ENCODE assay signal across 8 cellular contexts in the genomic region with DNA sequence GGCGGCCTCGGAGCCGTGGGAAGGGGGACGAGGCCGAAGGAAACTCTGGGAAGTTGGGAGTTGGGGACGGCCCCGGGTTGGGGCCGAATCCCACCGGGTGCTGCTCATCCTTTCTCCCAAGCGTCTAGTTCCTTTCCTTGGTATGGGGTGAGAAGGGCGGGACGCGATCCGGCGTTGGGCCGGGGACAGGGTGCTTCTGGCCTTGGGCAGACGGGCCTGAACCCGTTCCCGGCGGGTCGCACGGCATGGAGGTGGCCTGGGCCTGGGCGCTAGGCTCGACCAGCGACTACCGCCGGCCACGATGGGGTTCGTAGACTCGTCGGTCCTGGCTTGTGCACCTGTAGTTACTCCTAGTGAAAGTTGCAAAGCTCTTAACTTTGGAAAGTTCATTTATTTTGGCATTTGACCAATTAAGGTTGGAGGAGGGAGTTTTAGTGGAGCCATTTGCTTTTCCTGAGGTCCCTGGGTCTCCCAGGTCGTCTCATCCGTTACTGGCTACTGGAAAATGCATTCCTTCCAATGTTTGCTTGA. TPM values are rescaled to one million over a fixed set of nuclear protein-coding genes. Genes with fewer than 3 reads are reported as not detected.
DNase-seq lines count a peak whose midpoint lies in the region; ATAC-seq lines count a peak whose summit lies in the region.
"Had no signal": no experiment of that assay in that cellular context is flagged by ENCODE, and none has a peak within 500 bp of the region (broad histone marks: within the 10 kb centered on the region; RNA-seq: fewer than 3 reads in every experiment).

No MANE protein-coding gene starts in this region.

- H3K36me3 Mint-ChIP-seq in activated naive CD8-positive, alpha-beta T cell treated with anti-CD3 and anti-CD28 coated beads for 36 hours: no peaks in the 10 kb centered on the region

- H3K36me3 ChIP-seq in HUES6 (ENCODE audit: control insufficient read depth, insufficient read depth, low read length) (no peaks in the 10 kb centered on the region), iPS-20b (ENCODE audit: insufficient read depth, low read depth, low read length) (no peaks in the 10 kb centered on the region)

- H3K4me1 ChIP-seq in HUES6 (ENCODE audit: control insufficient read depth, insufficient read depth, low read length) (peaks cover 2% of the 10 kb centered on the region; the same call in 1 of the 2 replicates), iPS-20b (ENCODE audit: insufficient read depth, low read length) (no peaks in the 10 kb centered on the region)

- H3K27me3 Mint-ChIP-seq in activated naive CD8-positive, alpha-beta T cell treated with anti-CD3 and anti-CD28 coated beads for 36 hours: peaks cover 67% of the 10 kb centered on the region

- H3K9me3 ChIP-seq in HUES6 (ENCODE audit: control insufficient read depth, insufficient read depth, low read depth, low read length): no peaks in the 10 kb centered on the region
- no peaks in the 10 kb centered on the region for H3K9me3 ChIP-seq in iPS-20b (ENCODE audit: insufficient read depth, low read depth, low read length)

- peak overlapping the region; percentile 75 for H3K4me3 ChIP-seq in HUES6 (ENCODE audit: low read depth, low read length)
- peak overlapping the region; percentile 84 for H3K4me3 ChIP-seq in iPS-20b (ENCODE audit: low read length)
- peak overlapping the region; percentile 54 for H3K4me3 ChIP-seq in skeletal muscle cell (ENCODE audit: low read depth, low read length)

- peaks cover 76% of the 10 kb centered on the region for H3K27me3 ChIP-seq in HUES6 (ENCODE audit: control insufficient read depth, insufficient read depth, low read length)
- H3K27me3 ChIP-seq in iPS-20b (ENCODE audit: insufficient read depth, low read length): peaks cover 81% of the 10 kb centered on the region

- no peak for ATAC-seq in GM21447 (IDR thresholded peaks at IDR 0.05; ENCODE audit: unreplicated experiment)

- H3K9ac ChIP-seq in HUES6 (ENCODE audit: low read length): no peak overlapping the region
- H3K9ac ChIP-seq in iPS-20b (ENCODE audit: low read depth, low read length): peak overlapping the region; percentile 51; the same call in 1 of the 2 replicates

- H3K27ac Mint-ChIP-seq in activated naive CD8-positive, alpha-beta T cell treated with anti-CD3 and anti-CD28 coated beads for 36 hours: no peak overlapping the region

- H3K9me3 Mint-ChIP-seq in activated naive CD8-positive, alpha-beta T cell treated with anti-CD3 and anti-CD28 coated beads for 36 hours: peaks cover 2% of the 10 kb centered on the region

- DNase-seq in activated naive CD8-positive, alpha-beta T cell treated with anti-CD3 and anti-CD28 coated beads for 36 hours: no peak
- DNase-seq in skeletal muscle cell (ENCODE audit: low read depth) (no peak), GDM1 (lab: John Stamatoyannopoulos, UW) (no peak), SKM-1 treated with dmso at 0.1 percent for 144 hours (lab: John Stamatoyannopoulos, UW; ENCODE audit: unreplicated experiment) (no peak)
- DNase-seq: activated effector memory CD4-positive, alpha-beta T cell treated with Interleukin-2 at 50 U/mL for 16 hours had no signal

- H3K4me3 Mint-ChIP-seq in activated naive CD8-positive, alpha-beta T cell treated with anti-CD3 and anti-CD28 coated beads for 36 hours: peak overlapping the region; percentile 50

- no peak overlapping the region for H3K27ac ChIP-seq in HUES6 (ENCODE audit: low read depth, low read length)
- no peak overlapping the region for H3K27ac ChIP-seq in iPS-20b (ENCODE audit: low read length)

- no peaks in the 10 kb centered on the region for H3K4me1 Mint-ChIP-seq in activated naive CD8-positive, alpha-beta T cell treated with anti-CD3 and anti-CD28 coated beads for 36 hours

RNA-seq across cellular contexts. Expression of a gene that starts 1.0 kb away (rescaled TPM):
- not detected for total RNA-seq in activated naive CD8-positive, alpha-beta T cell treated with anti-CD3 and anti-CD28 coated beads for 36 hours
